In genomic region chr16:2769100-2769529, GRCh38 we compare ENCODE assay signal across 15 cellular contexts. TPM values are rescaled to one million over a fixed set of nuclear protein-coding genes. Genes with fewer than 3 reads are reported as not detected.
A peak's percentile ranks its signal among the peaks of the same experiment; 100 is the strongest.
DNase-seq lines count a peak whose midpoint lies in the region; ATAC-seq and TF ChIP-seq lines count a peak whose summit lies in the region.
"Had no signal": no experiment of that assay in that cellular context is flagged by ENCODE, and none has a peak within 500 bp of the region (broad histone marks: within the 10 kb centered on the region; RNA-seq: fewer than 3 reads in every experiment).

No MANE protein-coding gene starts in this region.

- no peaks in the 10 kb centered on the region for H3K9me2 ChIP-seq in PC-9 (ENCODE audit: insufficient read depth)

- H4K20me1 ChIP-seq in mammary epithelial cell (ENCODE audit: insufficient read depth, low read length) (no peaks in the 10 kb centered on the region), PC-9 (ENCODE audit: insufficient read depth) (peaks cover 80% of the 10 kb centered on the region)

- peaks cover 6% of the 10 kb centered on the region for H3K4me1 Mint-ChIP-seq in activated naive CD4-positive, alpha-beta T cell treated with anti-CD3 and anti-CD28 coated beads, Interleukin-2, amount 10 ng/mL, durations not matched to agents 7 days and 5 days

- in situ Hi-C loops in mammary epithelial cell (cut with MboI; ENCODE audit: low sequenced_read_pairs in 2 of 2) = no loop called here

- H3K36me3 Mint-ChIP-seq in activated naive CD4-positive, alpha-beta T cell treated with anti-CD3 and anti-CD28 coated beads, Interleukin-2, amount 10 ng/mL, durations not matched to agents 7 days and 5 days = peaks cover 75% of the 10 kb centered on the region

- H3K27me3 Mint-ChIP-seq in activated naive CD4-positive, alpha-beta T cell treated with anti-CD3 and anti-CD28 coated beads, Interleukin-2, amount 10 ng/mL, durations not matched to agents 7 days and 5 days = no peaks in the 10 kb centered on the region

- POLR2A ChIA-PET in PC-9 (lab: Charles Lee; ENCODE audit: unreplicated experiment) = interaction anchor here (0.6 kb wide), 1 partner anchor 94 kb away, joined by 3 read pairs; no protein-coding TSS in a partner anchor

- H3K4me3 ChIP-seq in mammary epithelial cell (replicated peaks in 1 of 3; ENCODE audit: insufficient read depth in 1 of 3, low read depth in 2 of 3, low read length in 3 of 3) (no peak overlapping the region), mucosa of descending colon (no peak overlapping the region), tibial nerve (peak overlapping the region in 1 of 4 donors; percentile 3), PC-9 (no peak overlapping the region)
- H3K4me3 ChIP-seq: skin epidermis had no signal

- H3K9me3 Mint-ChIP-seq in activated naive CD4-positive, alpha-beta T cell treated with anti-CD3 and anti-CD28 coated beads, Interleukin-2, amount 10 ng/mL, durations not matched to agents 7 days and 5 days = no peaks in the 10 kb centered on the region
- H3K9me3 Mint-ChIP-seq: activated T-helper 1 cell treated with anti-CD3 and anti-CD28 coated beads, Interleukin-12 subunit alpha, Interleukin-12 subunit beta, Interleukin-2, Interleukin-4 antibody, amounts not matched to agents 30 ng/mL and 10 ng/mL and 1 ng/mL, durations not matched to agents 14 hours and 24 hours and 36 hours had no signal

- no peak for TF ChIP-seq POLR2A in tibial nerve (IDR thresholded peaks at IDR 0.05)

- no peak overlapping the region for H3K9ac ChIP-seq in mammary epithelial cell (ENCODE audit: insufficient read depth, low read length)

- peaks cover 90% of the 10 kb centered on the region for H3F3A ChIP-seq in PC-9 (ENCODE audit: insufficient read depth, low read depth)

- peak overlapping the region; percentile 77 for H3K27ac Mint-ChIP-seq in activated naive CD4-positive, alpha-beta T cell treated with anti-CD3 and anti-CD28 coated beads, Interleukin-2, amount 10 ng/mL, durations not matched to agents 7 days and 5 days
- H3K27ac Mint-ChIP-seq: activated T-helper 1 cell treated with anti-CD3 and anti-CD28 coated beads, Interleukin-12 subunit alpha, Interleukin-12 subunit beta, Interleukin-2, Interleukin-4 antibody, amounts not matched to agents 30 ng/mL and 10 ng/mL and 1 ng/mL, durations not matched to agents 14 hours and 24 hours and 36 hours had no signal

- intact Hi-C loops in mammary epithelial cell (cut with micrococcal nuclease) = no loop called here
- intact Hi-C loops in mucosa of descending colon (cut with DNase I, micrococcal nuclease) = no loop called here
- intact Hi-C loops in PC-9 (cut with micrococcal nuclease; ENCODE audit: unreplicated experiment) = no loop called here

- H3K27me3 ChIP-seq in mammary epithelial cell (ENCODE audit: insufficient read depth, low read length) (no peaks in the 10 kb centered on the region), tibial nerve (no peaks in the 10 kb centered on the region), PC-9 (ENCODE audit: insufficient read depth, low read depth) (no peaks in the 10 kb centered on the region)

- no peak for TF ChIP-seq EP300 in tibial nerve (IDR thresholded peaks at IDR 0.05)

- peak; percentile 0 for ATAC-seq in mucosa of descending colon
- no peak; the same call in 2 of the 3 replicates for ATAC-seq in SK-N-SH treated with all-trans-retinoic acid at 6 μM for 48 hours

- peaks cover 45% of the 10 kb centered on the region for H3K36me3 ChIP-seq in mammary epithelial cell (ENCODE audit: insufficient read depth, low read length)
- peaks cover 8% of the 10 kb centered on the region for H3K36me3 ChIP-seq in mucosa of descending colon (ENCODE audit: low read depth)
- H3K36me3 ChIP-seq in tibial nerve = peaks cover 8 to 96% (median 67%) of the 10 kb centered on the region in 3 donors
- H3K36me3 ChIP-seq in PC-9 (ENCODE audit: low read depth) = peaks cover 40% of the 10 kb centered on the region

- H3K27ac ChIP-seq in mammary epithelial cell (ENCODE audit: insufficient read depth, low read depth, low read length) (peak overlapping the region; percentile 15), tibial nerve (peak overlapping the region; percentile 73 to 100 (median 82)), PC-9 (no peak overlapping the region)

- no peak overlapping the region for H3K4me3 Mint-ChIP-seq in activated naive CD4-positive, alpha-beta T cell treated with anti-CD3 and anti-CD28 coated beads, Interleukin-2, amount 10 ng/mL, durations not matched to agents 7 days and 5 days
- H3K4me3 Mint-ChIP-seq: activated T-helper 1 cell treated with anti-CD3 and anti-CD28 coated beads, Interleukin-12 subunit alpha, Interleukin-12 subunit beta, Interleukin-2, Interleukin-4 antibody, amounts not matched to agents 30 ng/mL and 10 ng/mL and 1 ng/mL, durations not matched to agents 14 hours and 24 hours and 36 hours had no signal

- DNase-seq in activated naive CD4-positive, alpha-beta T cell treated with anti-CD3 and anti-CD28 coated beads, Interleukin-2, amount 10 ng/mL, durations not matched to agents 7 days and 5 days = no peak
- no peak for DNase-seq in activated naive CD4-positive, alpha-beta T cell treated with Interleukin-2 at 50 U/mL for 16 hours
- DNase-seq in mammary epithelial cell (no peak), mucosa of descending colon (no peak), tibial nerve (ENCODE audit: low spot score in 2 of 2) (no peak), PC-9 (no peak), NCI-H510A treated with DMSO at 0.1 percent for 48 hours (lab: John Stamatoyannopoulos, UW) (no peak)
- DNase-seq: NCI-H2081 treated with DMSO at 0.1 percent for 48 hours had no signal

- no peak overlapping the region for H2AFZ ChIP-seq in mammary epithelial cell (ENCODE audit: low read depth, low read length)
- H2AFZ ChIP-seq in PC-9 = no peak overlapping the region

- 53% methylated on average over 11 of the region's 11 CpGs for WGBS in mammary epithelial cell (ENCODE audit: low coverage, missing lambda C conversion rate)
- 71 to 77% methylated on average over 11 of the region's 11 CpGs for WGBS in tibial nerve, 2 donors

- BruUV-seq in mammary epithelial cell (replicated peaks; lab: Mats Ljungman, UMichigan) = no TSS peak
- no TSS peak for BruUV-seq in PC-9 (replicated peaks; lab: Mats Ljungman, UMichigan)

- H3K4me2 ChIP-seq in mammary epithelial cell (ENCODE audit: insufficient read depth, low read depth, low read length) = peak overlapping the region; percentile 48
- no peak overlapping the region for H3K4me2 ChIP-seq in PC-9

- H3K9me3 ChIP-seq in mammary epithelial cell (replicated peaks; ENCODE audit: insufficient read depth, low read length) (no peaks in the 10 kb centered on the region), mucosa of descending colon (no peaks in the 10 kb centered on the region), tibial nerve (no peaks in the 10 kb centered on the region), PC-9 (ENCODE audit: insufficient read depth, low read depth) (no peaks in the 10 kb centered on the region)

- H3K4me1 ChIP-seq in mammary epithelial cell (ENCODE audit: insufficient read depth, low read length) (peaks cover 45% of the 10 kb centered on the region), mucosa of descending colon (ENCODE audit: low read depth) (peaks cover 16% of the 10 kb centered on the region), tibial nerve (peaks cover 0 to 79% (median 17%) of the 10 kb centered on the region in 4 donors), PC-9 (replicated peaks; ENCODE audit: insufficient read depth) (no peaks in the 10 kb centered on the region; the same call in 1 of the 2 replicates)

- dilution Hi-C loops in mammary epithelial cell (cut with HindIII; ENCODE audit: low sequenced_read_pairs) = no loop called here

- peaks cover 92% of the 10 kb centered on the region for H3K79me2 ChIP-seq in mammary epithelial cell (ENCODE audit: insufficient read depth, low read length)
- H3K79me2 ChIP-seq in PC-9 (ENCODE audit: low read depth) = peaks cover 44% of the 10 kb centered on the region

- CTCF ChIA-PET in activated naive CD4-positive, alpha-beta T cell treated with anti-CD3 and anti-CD28 coated beads, Interleukin-2, amount 10 ng/mL, durations not matched to agents 7 days and 5 days (lab: Charles Lee) = no interaction called here
- CTCF ChIA-PET in mammary epithelial cell (lab: Charles Lee; ENCODE audit: low non-redundant PET) (interaction anchor here (0.6 kb wide), 1 partner anchor 9 kb away, joined by 6 read pairs; no protein-coding TSS in a partner anchor), PC-9 (lab: Charles Lee) (no interaction called here)

- TF ChIP-seq CTCF in mammary epithelial cell (conservative IDR thresholded peaks at IDR 0.05 in 1 of 2, IDR thresholded peaks at IDR 0.05 in 1 of 2; ENCODE audit: extremely low read depth in 1 of 2, insufficient read depth in 1 of 2, low read depth in 1 of 2, low read length in 2 of 2) (no peak), mucosa of descending colon (IDR thresholded peaks at IDR 0.05) (no peak), tibial nerve (IDR thresholded peaks at IDR 0.05) (no peak), PC-9 (conservative IDR thresholded peaks at IDR 0.05) (no peak)

RNA-seq across cellular contexts. Expression of gene ELOB, which starts 8.0 kb away (rescaled TPM):
- total RNA-seq in mammary epithelial cell = 100 to 1,000 TPM; 225 to 294 TPM
- polyA plus RNA-seq in mammary epithelial cell = 278 TPM
- polyA minus RNA-seq in mammary epithelial cell = 194 TPM
- total RNA-seq in mucosa of descending colon = 100 to 1,000 TPM; 231 to 296 (median 285) TPM
- 100 to 1,000 TPM; 293 to 759 (median 513) TPM for total RNA-seq in tibial nerve
- total RNA-seq in PC-9 (2021) = 259 and 401 TPM in 2 replicates

RNA-seq across cellular contexts. Expression of gene SRRM2, which starts 16.7 kb away (rescaled TPM):
- total RNA-seq in mammary epithelial cell (100 to 1,000 TPM in 1 of 2 donors, 10 to 100 TPM in 1; 76.5 to 493 TPM), mucosa of descending colon (100 to 1,000 TPM; 538 to 819 (median 692) TPM), tibial nerve (1,000 to 10,000 TPM in 1 of 4 donors, 100 to 1,000 TPM in 3; 843 to 1,374 (median 886) TPM), PC-9 (2021) (679 and 746 TPM in 2 replicates)
- polyA plus RNA-seq in mammary epithelial cell = 123 TPM
- 576 TPM for polyA minus RNA-seq in mammary epithelial cell

RNA-seq across cellular contexts. Expression of gene PRSS33, which starts 18.2 kb away (rescaled TPM):
- not detected for total RNA-seq in mammary epithelial cell
- polyA plus RNA-seq in mammary epithelial cell = not detected
- not detected for polyA minus RNA-seq in mammary epithelial cell
- total RNA-seq in mucosa of descending colon = not detected
- total RNA-seq in tibial nerve = not detected
- 0.23 and 0.33 TPM in 2 replicates for total RNA-seq in PC-9 (2021)
- total RNA-seq: A673, LHCN-M2, myocyte, urinary bladder had no signal
- polyA plus RNA-seq: urinary bladder had no signal

RNA-seq across cellular contexts. Expression of gene PRSS41, which starts 29.2 kb away (rescaled TPM):
- total RNA-seq in mammary epithelial cell (not detected), mucosa of descending colon (not detected), tibial nerve (not detected), PC-9 (2021) (not detected in 2 replicates)
- polyA plus RNA-seq in mammary epithelial cell = not detected
- polyA minus RNA-seq in mammary epithelial cell = not detected
- total RNA-seq: A673; activated T-helper 1 cell treated with anti-CD3 and anti-CD28 coated beads, Interleukin-12 subunit alpha, Interleukin-12 subunit beta, Interleukin-2, Interleukin-4 antibody, amounts not matched to agents 30 ng/mL and 10 ng/mL and 1 ng/mL, durations not matched to agents 14 hours and 24 hours and 36 hours; LHCN-M2; myocyte; urinary bladder had no signal
- polyA plus RNA-seq: urinary bladder had no signal

RNA-seq across cellular contexts. Expression of gene PRSS21, which starts 47.9 kb away (rescaled TPM):
- total RNA-seq in mammary epithelial cell = 10 to 100 TPM in 1 of 2 donors, under 1 TPM in 1; 0.75 to 24.3 TPM
- polyA plus RNA-seq in mammary epithelial cell = 3.6 TPM
- polyA minus RNA-seq in mammary epithelial cell = 7.3 TPM
- 1 to 10 TPM in 1 of 3 donors, under 1 TPM in 2; 0.51 to 4.1 (median 0.58) TPM for total RNA-seq in mucosa of descending colon
- not detected for total RNA-seq in tibial nerve
- 61.2 and 77.4 TPM in 2 replicates for total RNA-seq in PC-9 (2021)
- total RNA-seq: A673, LHCN-M2, myocyte, urinary bladder had no signal
